ENCODE assay signal across 8 cellular contexts in genomic region chr19:15433519-15434069, GRCh38. TPM values are rescaled to one million over a fixed set of nuclear protein-coding genes. Genes with fewer than 3 reads are reported as not detected.
DNase-seq lines count a peak whose midpoint lies in the region; ATAC-seq and TF ChIP-seq lines count a peak whose summit lies in the region.

No MANE protein-coding gene starts in this region.

- WGBS in right cardiac atrium: 63% methylated on average over 8 of the region's 8 CpGs
- 73% methylated on average over 8 of the region's 8 CpGs for WGBS in smooth muscle cell (ENCODE audit: low lambda C conversion rate)

- CTCF ChIA-PET in HEK293 (lab: Yijun Ruan, JAX) (interaction anchor here (0.7 to 2.3 kb wide), 3 partner anchors 13 to 122 kb away, joined by 4 to 8 read pairs (median 7); no protein-coding TSS in a partner anchor), activated B cell treated with CpG ODN at 0.5 μM for 24 hours (lab: Charles Lee) (interaction anchor here (0.9 to 2.2 kb wide), 3 partner anchors 12 to 122 kb away, joined by 4 to 14 read pairs (median 6); partner anchors contain the start of gene AKAP8L)

- H3K4me1 ChIP-seq in HEK293 (ENCODE audit: control insufficient read depth, insufficient read depth, low read length): peaks cover 7% of the 10 kb centered on the region
- H3K4me1 ChIP-seq in right cardiac atrium (ENCODE audit: control insufficient read depth, insufficient read depth, low read length): peaks cover 11% of the 10 kb centered on the region
- peaks cover 14% of the 10 kb centered on the region for H3K4me1 ChIP-seq in smooth muscle cell (ENCODE audit: low read depth)

- intact Hi-C loops in activated B cell treated with CpG ODN at 0.5 μM for 24 hours (cut with micrococcal nuclease) (loop anchor here (1.0 to 5.0 kb wide), 3 partner anchors 16 to 101 kb away; partner anchors contain the start of genes BRD4, RASAL3 and WIZ), right cardiac atrium (cut with DNase I) (no loop called here)

- H3K36me3 ChIP-seq in HEK293 (ENCODE audit: control insufficient read depth in 2 of 2, insufficient read depth in 1 of 2, low read length in 2 of 2) (peaks cover 0 to 21% of the 10 kb centered on the region in 2 experiments; a peak in 1 of 3 replicates), smooth muscle cell (ENCODE audit: low read depth) (no peaks in the 10 kb centered on the region)

- H3K27me3 ChIP-seq in right cardiac atrium (ENCODE audit: control insufficient read depth, insufficient read depth) (no peaks in the 10 kb centered on the region), smooth muscle cell (ENCODE audit: low read depth) (no peaks in the 10 kb centered on the region)

- POLR2A ChIA-PET in HEK293 (lab: Yijun Ruan, JAX): interaction anchor here (1.2 to 2.8 kb wide), 7 partner anchors 15 to 122 kb away, joined by 4 to 27 read pairs (median 5); partner anchors contain the start of genes AKAP8 and AKAP8L
- POLR2A ChIA-PET in activated B cell treated with CpG ODN at 0.5 μM for 24 hours (lab: Charles Lee): interaction anchor here (0.5 to 5.7 kb wide), 8 partner anchors 15 to 762 kb away, joined by 4 to 53 read pairs (median 10); partner anchors contain the start of genes AKAP8, AKAP8L and RASAL3

- DNase-seq in activated B cell treated with CpG ODN at 0.5 μM for 24 hours: no peak
- DNase-seq in right cardiac atrium: peak in 1 of 3 donors; percentile 36
- DNase-seq in smooth muscle cell (lab: John Stamatoyannopoulos, UW; ENCODE audit: unreplicated experiment): no peak
- no peak for DNase-seq in EL
- no peak for DNase-seq in dermis blood vessel endothelial cell
- no peak for DNase-seq in medulla oblongata (ENCODE audit: extremely low spot score)

- H3K4me3 ChIP-seq in HEK293 (ENCODE audit: low read depth, low read length): peak overlapping the region; percentile 95
- peak overlapping the region; percentile 95 for H3K4me3 ChIP-seq in right cardiac atrium (ENCODE audit: low read length)
- peak overlapping the region; percentile 76 for H3K4me3 ChIP-seq in smooth muscle cell

- TF ChIP-seq CTCF in HEK293 (tag by site-specific recombination; IDR thresholded peaks at IDR 0.05): no peak
- TF ChIP-seq CTCF in activated B cell treated with CpG ODN at 0.5 μM for 24 hours (IDR thresholded peaks at IDR 0.05): no peak
- no peak for TF ChIP-seq CTCF in smooth muscle cell (IDR thresholded peaks at IDR 0.05; ENCODE audit: borderline replicate concordance, insufficient read depth, poor library complexity, severe bottlenecking)

- H3K9me3 ChIP-seq in HEK293 (ENCODE audit: control insufficient read depth, insufficient read depth, low read depth, low read length) (no peaks in the 10 kb centered on the region), right cardiac atrium (ENCODE audit: control insufficient read depth, low read length) (no peaks in the 10 kb centered on the region), smooth muscle cell (replicated peaks; ENCODE audit: low read depth) (no peaks in the 10 kb centered on the region)

- peak overlapping the region; percentile 97 for H3K4me3 Mint-ChIP-seq in activated B cell treated with CpG ODN at 0.5 μM for 24 hours

- peaks cover 31% of the 10 kb centered on the region for H3K4me1 Mint-ChIP-seq in activated B cell treated with CpG ODN at 0.5 μM for 24 hours

- H3K4me2 ChIP-seq in smooth muscle cell: peak overlapping the region; percentile 85

- H3F3A ChIP-seq in smooth muscle cell (ENCODE audit: low read depth): peaks cover 4% of the 10 kb centered on the region

- H3K27ac ChIP-seq in HEK293 (ENCODE audit: extremely low read depth, low read depth, low read length) (no peak overlapping the region), right cardiac atrium (ENCODE audit: low read length) (peak overlapping the region; percentile 69), smooth muscle cell (ENCODE audit: low read depth) (peak overlapping the region; percentile 23)

- H4K20me1 ChIP-seq in smooth muscle cell (ENCODE audit: low read depth): peaks cover 31% of the 10 kb centered on the region

- H3K9ac ChIP-seq in smooth muscle cell (ENCODE audit: low read depth): no peak overlapping the region

- no peaks in the 10 kb centered on the region for H3K27me3 Mint-ChIP-seq in activated B cell treated with CpG ODN at 0.5 μM for 24 hours

- H3K36me3 Mint-ChIP-seq in activated B cell treated with CpG ODN at 0.5 μM for 24 hours (ENCODE audit: low read depth): peaks cover 14% of the 10 kb centered on the region

- ATAC-seq in activated B cell treated with CpG ODN at 0.5 μM for 24 hours (ENCODE audit: low read depth): no peak
- ATAC-seq in right cardiac atrium: peak in 1 of 2 donors; percentile 2
- ATAC-seq in GM18519 (IDR thresholded peaks at IDR 0.05; ENCODE audit: low FRiP score, unreplicated experiment): no peak

- H3K9me3 Mint-ChIP-seq in activated B cell treated with CpG ODN at 0.5 μM for 24 hours: no peaks in the 10 kb centered on the region

- peak overlapping the region; percentile 93 for H3K27ac Mint-ChIP-seq in activated B cell treated with CpG ODN at 0.5 μM for 24 hours

- peak overlapping the region; percentile 89 for H2AFZ ChIP-seq in smooth muscle cell (ENCODE audit: low read depth)

- peaks cover 36% of the 10 kb centered on the region for H3K79me2 ChIP-seq in smooth muscle cell (ENCODE audit: low read depth)

TF ChIP-seq in HEK293, 187 proteins besides CTCF, POLR2A, EP300 and RAD21:
- no peak for TF ChIP-seq ZNF658 (tag by site-specific recombination; IDR thresholded peaks at IDR 0.05)
- no peak for TF ChIP-seq KLF9 (tag by site-specific recombination; IDR thresholded peaks at IDR 0.05; ENCODE audit: low read depth)
- TF ChIP-seq ZNF280C (tag by site-specific recombination; IDR thresholded peaks at IDR 0.05): no peak
- TF ChIP-seq ZNF692 (tag by site-specific recombination; IDR thresholded peaks at IDR 0.05): no peak
- no peak for TF ChIP-seq GLI2 (tag by site-specific recombination; IDR thresholded peaks at IDR 0.05; ENCODE audit: borderline replicate concordance, low read depth)

RNA-seq across cellular contexts. Expression of gene AKAP8L, which starts 14.8 kb away (rescaled TPM):
- 126 and 163 TPM in 2 replicates for total RNA-seq in activated B cell treated with CpG ODN at 0.5 μM for 24 hours
- total RNA-seq in right cardiac atrium: 100 to 1,000 TPM in 1 of 4 donors, 10 to 100 TPM in 3; 64.4 to 106 (median 86.1) TPM
- polyA plus RNA-seq in right cardiac atrium: 66.5 TPM
- total RNA-seq in smooth muscle cell: 61.9 and 92.0 TPM in 2 replicates
- 93.9 and 105 TPM in 2 replicates for polyA plus RNA-seq in smooth muscle cell
- total RNA-seq in dermis blood vessel endothelial cell: 49.0 and 70.8 TPM in 2 replicates

RNA-seq across cellular contexts. Expression of gene WIZ, which starts 16.2 kb away (rescaled TPM):
- 32.6 and 34.1 TPM in 2 replicates for total RNA-seq in activated B cell treated with CpG ODN at 0.5 μM for 24 hours
- total RNA-seq in right cardiac atrium: 10 to 100 TPM; 28.9 to 36.5 (median 33.3) TPM
- 28.0 TPM for polyA plus RNA-seq in right cardiac atrium
- 13.5 and 23.1 TPM in 2 replicates for total RNA-seq in smooth muscle cell
- polyA plus RNA-seq in smooth muscle cell: 40.5 and 41.5 TPM in 2 replicates
- total RNA-seq in dermis blood vessel endothelial cell: 9.2 and 14.7 TPM in 2 replicates

RNA-seq across cellular contexts. Expression of gene RASAL3, which starts 30.8 kb away (rescaled TPM):
- total RNA-seq in activated B cell treated with CpG ODN at 0.5 μM for 24 hours: 76.2 and 89.3 TPM in 2 replicates
- 1 to 10 TPM in 2 of 4 donors, under 1 TPM in 2; 0.68 to 2.5 (median 1.3) TPM for total RNA-seq in right cardiac atrium
- 0.66 TPM for polyA plus RNA-seq in right cardiac atrium
- total RNA-seq in smooth muscle cell: not detected in 2 replicates
- polyA plus RNA-seq in smooth muscle cell: 0.24 TPM in 1 of 2 replicates, not detected in the other
- 24.0 and 24.8 TPM in 2 replicates for total RNA-seq in dermis blood vessel endothelial cell

RNA-seq across cellular contexts. Expression of gene PGLYRP2, which starts 45.7 kb away (rescaled TPM):
- total RNA-seq in activated B cell treated with CpG ODN at 0.5 μM for 24 hours (not detected in 2 replicates), right cardiac atrium (not detected), smooth muscle cell (not detected in 2 replicates), dermis blood vessel endothelial cell (0.05 TPM in 1 of 2 replicates, not detected in the other)
- polyA plus RNA-seq in right cardiac atrium (not detected), smooth muscle cell (not detected in 2 replicates)

RNA-seq across cellular contexts. Expression of gene AKAP8, which starts 54.0 kb away (rescaled TPM):
- total RNA-seq in activated B cell treated with CpG ODN at 0.5 μM for 24 hours (74.8 and 79.0 TPM in 2 replicates), right cardiac atrium (10 to 100 TPM; 17.1 to 24.9 (median 21.4) TPM), smooth muscle cell (12.0 and 24.2 TPM in 2 replicates), dermis blood vessel endothelial cell (19.9 and 24.2 TPM in 2 replicates)
- polyA plus RNA-seq in right cardiac atrium (9.3 TPM), smooth muscle cell (19.1 and 27.3 TPM in 2 replicates)
